Comparison of ENCODE assay signal across 21 cellular contexts in the genomic region with DNA sequence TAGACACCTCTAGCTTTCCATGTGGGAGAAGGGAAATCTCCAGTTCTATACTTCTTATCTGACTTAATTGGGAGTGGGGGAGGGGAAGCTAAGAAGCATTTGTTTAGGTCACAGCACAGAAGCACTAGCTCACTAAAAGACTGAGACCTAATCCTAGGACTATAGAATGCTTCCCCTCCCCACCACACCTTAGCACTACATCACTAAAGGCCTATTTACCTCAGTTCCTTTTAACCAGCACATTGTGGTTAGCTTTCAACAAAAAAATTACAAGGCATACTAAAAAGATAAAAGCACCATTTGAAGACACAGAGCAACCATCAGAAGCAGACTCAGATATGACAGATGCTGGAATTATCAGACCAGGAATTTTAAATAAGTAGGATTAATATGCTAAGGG. TPM values are rescaled to one million over a fixed set of nuclear protein-coding genes. Genes with fewer than 3 reads are reported as not detected.
DNase-seq lines count a peak whose midpoint lies in the region; ATAC-seq, FAIRE-seq and TF ChIP-seq lines count a peak whose summit lies in the region.
"Had no signal": no experiment of that assay in that cellular context is flagged by ENCODE, and none has a peak within 500 bp of the region (broad histone marks: within the 10 kb centered on the region; RNA-seq: fewer than 3 reads in every experiment).

No MANE protein-coding gene starts in this region.

- CTCF ChIA-PET in GM12878 (lab: Yijun Ruan, JAX): no interaction called here

- ATAC-seq in GM23338: no peak
- no peak for ATAC-seq in GM12878
- no peak for ATAC-seq in stimulated activated naive B cell treated with anti-CD40 and anti-IgM and Interleukin-4, amounts not matched to agents 10 μg/mL and 1 μg/mL and 100 μg/mL, for 72 hours (replicated peaks)
- no peak for ATAC-seq in activated naive CD4-positive, alpha-beta T cell treated with anti-CD3 and anti-CD28 coated beads, Interleukin-2, amount 50 U/mL, for 72 hours
- ATAC-seq: HCT116 had no signal

- POLR2A ChIA-PET in GM12878 (lab: Charles Lee): interaction anchor here (1.1 kb wide), 1 partner anchor 15 kb away, joined by 3 read pairs; no protein-coding TSS in a partner anchor

- RAD21 ChIA-PET in GM12878 (lab: Charles Lee; ENCODE audit: unreplicated experiment): no interaction called here

- peaks cover 37% of the 10 kb centered on the region for H3K36me3 Mint-ChIP-seq in GM23338 (ENCODE audit: low read depth)
- peaks cover 38 to 61% of the 10 kb centered on the region in 2 donors for H3K36me3 Mint-ChIP-seq in stimulated activated naive B cell treated with anti-CD40 and anti-IgM and Interleukin-4, amounts not matched to agents 10 μg/mL and 1 μg/mL and 100 μg/mL, for 72 hours
- peaks cover 22 to 49% of the 10 kb centered on the region in 2 donors for H3K36me3 Mint-ChIP-seq in activated naive CD4-positive, alpha-beta T cell treated with anti-CD3 and anti-CD28 coated beads, Interleukin-2, amount 50 U/mL, for 72 hours

- no peak overlapping the region for H3K9ac ChIP-seq in GM12878 (ENCODE audit: control insufficient read depth, insufficient read depth, low read length)
- H3K9ac ChIP-seq: BLaER1 treated with 17β-estradiol and CSF1 and Interleukin-3, amounts not matched to agents 10 nM and 100 nM had no signal

- no TSS peak for BruUV-seq in GM12878 (replicated peaks; lab: Mats Ljungman, UMichigan)

- in situ Hi-C loops in GM12878 (cut with MboI): no loop called here

- no peaks in the 10 kb centered on the region for H3K79me2 ChIP-seq in GM23338 (replicated peaks; ENCODE audit: insufficient read depth)
- no peaks in the 10 kb centered on the region for H3K79me2 ChIP-seq in GM12878 (ENCODE audit: control insufficient read depth, insufficient read depth, low read length)

- H3K4me1 ChIP-seq in GM23338 (ENCODE audit: insufficient read depth): no peaks in the 10 kb centered on the region
- H3K4me1 ChIP-seq in GM12878 (ENCODE audit: control insufficient read depth, insufficient read depth, low read length): no peaks in the 10 kb centered on the region

- H3K9me2 ChIP-seq in GM23338 (ENCODE audit: insufficient read depth): no peaks in the 10 kb centered on the region

- FAIRE-seq in GM12878 (lab: Jason Lieb, UNC): no peak
- FAIRE-seq: HTR-8/SVneo had no signal

- H3K36me3 ChIP-seq in GM23338 (ENCODE audit: insufficient read depth) (peaks cover 12% of the 10 kb centered on the region; the same call in 1 of the 2 replicates), GM12878 (ENCODE audit: control insufficient read depth in 2 of 2, insufficient read depth in 2 of 2, low read length in 1 of 2) (no peaks in the 10 kb centered on the region)

- no peaks in the 10 kb centered on the region for H3F3A ChIP-seq in GM23338 (replicated peaks; ENCODE audit: low read depth)

- H3K27me3 Mint-ChIP-seq in GM23338 (ENCODE audit: insufficient read depth, low read depth, poor library complexity): no peaks in the 10 kb centered on the region
- H3K27me3 Mint-ChIP-seq in stimulated activated naive B cell treated with anti-CD40 and anti-IgM and Interleukin-4, amounts not matched to agents 10 μg/mL and 1 μg/mL and 100 μg/mL, for 72 hours: no peaks in the 10 kb centered on the region
- H3K27me3 Mint-ChIP-seq: B cell; CD8-positive, alpha-beta memory T cell had no signal

- TF ChIP-seq RAD21 in GM12878 (IDR thresholded peaks at IDR 0.05; ENCODE audit: insufficient read depth, low read depth, low read length): no peak

- no peak for TF ChIP-seq EP300 in GM12878 (IDR thresholded peaks at IDR 0.05; ENCODE audit: borderline replicate concordance in 1 of 2, control insufficient read depth in 1 of 2, low read depth in 2 of 2, low read length in 2 of 2)

- H3K4me2 ChIP-seq in GM23338 (no peak overlapping the region), GM12878 (ENCODE audit: control insufficient read depth, insufficient read depth) (no peak overlapping the region)
- H3K4me2 ChIP-seq: BLaER1 treated with 17β-estradiol and CSF1 and Interleukin-3, amounts not matched to agents 10 nM and 100 nM had no signal

- H3K4me3 ChIP-seq in GM23338 (no peak overlapping the region), GM12878 (no peak overlapping the region)
- H3K4me3 ChIP-seq: BLaER1 treated with 17β-estradiol and CSF1 and Interleukin-3, amounts not matched to agents 10 nM and 100 nM had no signal

- H3K27ac Mint-ChIP-seq in GM23338: no peak overlapping the region
- peak overlapping the region; percentile 16 for H3K27ac Mint-ChIP-seq in stimulated activated naive B cell treated with anti-CD40 and anti-IgM and Interleukin-4, amounts not matched to agents 10 μg/mL and 1 μg/mL and 100 μg/mL, for 72 hours
- H3K27ac Mint-ChIP-seq in activated naive CD4-positive, alpha-beta T cell treated with anti-CD3 and anti-CD28 coated beads, Interleukin-2, amount 50 U/mL, for 72 hours: no peak overlapping the region
- H3K27ac Mint-ChIP-seq: B cell; CD8-positive, alpha-beta memory T cell; HFFc6 had no signal

- SMC1A ChIA-PET in GM12878 (lab: Charles Lee; ENCODE audit: uncharacterized antibody, unreplicated experiment): interaction anchor here (0.6 to 1.6 kb wide), 8 partner anchors 9 to 600 kb away, joined by 3 to 4 read pairs (median 3); no protein-coding TSS in a partner anchor

- no peaks in the 10 kb centered on the region for H3K9me3 ChIP-seq in GM12878 (replicated peaks; ENCODE audit: control insufficient read depth, insufficient read depth, low read length)

- DNase-seq in GM23338 (ENCODE audit: low spot score): peak; percentile 16
- DNase-seq in NCI-H524 treated with DMSO at 0.1 percent for 48 hours (lab: John Stamatoyannopoulos, UW): peak; percentile 2
- DNase-seq in GM12878 (ENCODE audit: low read depth, low spot score): no peak
- no peak for DNase-seq in stimulated activated naive B cell treated with anti-CD40 and anti-IgM and Interleukin-4, amounts not matched to agents 10 μg/mL and 1 μg/mL and 100 μg/mL, for 72 hours
- no peak for DNase-seq in foreskin melanocyte
- DNase-seq in mucosa of gallbladder (ENCODE audit: low spot score): no peak
- DNase-seq in activated naive CD4-positive, alpha-beta T cell treated with anti-CD3 and anti-CD28 coated beads, Interleukin-2, amount 50 U/mL, for 72 hours (ENCODE audit: low spot score in 2 of 2): no peak
- DNase-seq: CD8-positive, alpha-beta memory T cell; COR-L47; DMS153; DMS79; GF-D8; H7; HFFc6; IMR-90; KG1 had no signal

- no peak overlapping the region for H3K4me3 Mint-ChIP-seq in GM23338
- no peak overlapping the region for H3K4me3 Mint-ChIP-seq in stimulated activated naive B cell treated with anti-CD40 and anti-IgM and Interleukin-4, amounts not matched to agents 10 μg/mL and 1 μg/mL and 100 μg/mL, for 72 hours
- H3K4me3 Mint-ChIP-seq: B cell; CD8-positive, alpha-beta memory T cell; HFFc6 had no signal

- H3K27me3 ChIP-seq in GM23338 (ENCODE audit: insufficient read depth) (no peaks in the 10 kb centered on the region), GM12878 (replicated peaks in 1 of 2; ENCODE audit: control insufficient read depth in 2 of 2, insufficient read depth in 2 of 2, low read length in 1 of 2) (no peaks in the 10 kb centered on the region)
- H3K27me3 ChIP-seq: BLaER1 treated with 17β-estradiol and CSF1 and Interleukin-3, amounts not matched to agents 10 nM and 100 nM had no signal

- no peak overlapping the region for H3K27ac ChIP-seq in GM23338 (ENCODE audit: low read depth)
- no peak overlapping the region for H3K27ac ChIP-seq in GM12878 (ENCODE audit: control insufficient read depth, insufficient read depth)
- H3K27ac ChIP-seq: BLaER1 treated with 17β-estradiol and CSF1 and Interleukin-3, amounts not matched to agents 10 nM and 100 nM had no signal

- H4K20me1 ChIP-seq in GM23338 (replicated peaks; ENCODE audit: insufficient read depth) (no peaks in the 10 kb centered on the region), GM12878 (ENCODE audit: control insufficient read depth, insufficient read depth) (no peaks in the 10 kb centered on the region)
- H4K20me1 ChIP-seq: BLaER1 treated with 17β-estradiol and CSF1 and Interleukin-3, amounts not matched to agents 10 nM and 100 nM had no signal

- TF ChIP-seq CTCF in GM23338 (conservative IDR thresholded peaks at IDR 0.05; ENCODE audit: low read depth in 2 of 2) (no peak), GM12878 (IDR thresholded peaks at IDR 0.05 in 2 of 3, conservative IDR thresholded peaks at IDR 0.05 in 1 of 3; ENCODE audit: control insufficient read depth in 2 of 3, extremely low read depth in 1 of 3, insufficient read depth in 1 of 3, low read depth in 3 of 3, low read length in 3 of 3) (no peak)

- H2AFZ ChIP-seq in GM23338 (no peak overlapping the region), GM12878 (ENCODE audit: control insufficient read depth, low read depth, low read length) (no peak overlapping the region)

- no peaks in the 10 kb centered on the region for H3K4me1 Mint-ChIP-seq in GM23338
- peaks cover 2 to 3% of the 10 kb centered on the region in 2 donors for H3K4me1 Mint-ChIP-seq in stimulated activated naive B cell treated with anti-CD40 and anti-IgM and Interleukin-4, amounts not matched to agents 10 μg/mL and 1 μg/mL and 100 μg/mL, for 72 hours
- H3K4me1 Mint-ChIP-seq: B cell had no signal

- peaks cover 26% of the 10 kb centered on the region for H3K9me3 Mint-ChIP-seq in GM23338
- H3K9me3 Mint-ChIP-seq in stimulated activated naive B cell treated with anti-CD40 and anti-IgM and Interleukin-4, amounts not matched to agents 10 μg/mL and 1 μg/mL and 100 μg/mL, for 72 hours: peaks cover 5 to 16% of the 10 kb centered on the region in 2 donors
- peaks cover 15 to 28% of the 10 kb centered on the region in 2 donors for H3K9me3 Mint-ChIP-seq in activated naive CD4-positive, alpha-beta T cell treated with anti-CD3 and anti-CD28 coated beads, Interleukin-2, amount 50 U/mL, for 72 hours
- H3K9me3 Mint-ChIP-seq: HFFc6 had no signal

- intact Hi-C loops in GM12878 (cut with micrococcal nuclease; ENCODE audit: unreplicated experiment): no loop called here

- no peak for TF ChIP-seq POLR2A in GM12878 (IDR thresholded peaks at IDR 0.05; ENCODE audit: low read depth, low read length)

RNA-seq across cellular contexts. Expression of a gene that starts 53.8 kb away (rescaled TPM):
- total RNA-seq in GM23338 (2014; rRNA removed; shearing (Covaris generic)): 1.8 and 2.5 TPM in 2 replicates
- polyA plus RNA-seq in GM23338 (2016; fragmentation: Nextera tagmentation; extraction: Ambion mirVana) (0.60 and 0.61 TPM in 2 replicates), GM12878 (2011; rRNA removed) (not detected in 2 replicates), GM12878 (2014; fragmentation: Illumina TruSeq; extraction: Trizol) (not detected in 2 replicates), GM12878 (2014; fragmentation: Nextera tagmentation; extraction: Ambion mirVana) (not detected), GM12878 (2014; rRNA removed) (not detected in 2 replicates), GM12878 (2016; fragmentation: Nextera tagmentation; extraction: Ambion mirVana) (not detected)
- total RNA-seq in GM12878 (2013; cell fraction: nucleolus; rRNA removed): not detected in 2 replicates
- total RNA-seq in GM12878 (2014; rRNA removed) (not detected in 2 replicates), GM12878 (2014; rRNA removed; fragmentation: Illumina TruSeq; extraction: Trizol) (not detected in 2 replicates), GM12878 (2021) (0.08 TPM in 1 of 2 replicates, not detected in the other), mucosa of gallbladder (346 TPM)
- polyA plus RNA-seq in GM12878 (2011; ENCODE audit: low read depth): not detected
- 0.02 TPM in 1 of 2 replicates, not detected in the other for polyA plus RNA-seq in GM12878 (2011; cell fraction: cytosol; rRNA removed)
- polyA plus RNA-seq in GM12878 (2011; cell fraction: nucleus; rRNA removed): 0.04 TPM in 2 replicates
- polyA plus RNA-seq in GM12878 (2012): 0.07 TPM in 1 of 2 replicates, not detected in the other
- not detected in 2 replicates for polyA minus RNA-seq in GM12878 (2011; rRNA and poly(A)+ RNA removed)
- not detected in 2 replicates for polyA minus RNA-seq in GM12878 (2011; cell fraction: cytosol; rRNA and poly(A)+ RNA removed)
- 0.10 and 0.12 TPM in 2 replicates for polyA minus RNA-seq in GM12878 (2011; cell fraction: nucleus; rRNA and poly(A)+ RNA removed)
- not detected for total RNA-seq in activated naive CD4-positive, alpha-beta T cell treated with anti-CD3 and anti-CD28 coated beads, Interleukin-2, amount 50 U/mL, for 72 hours
- total RNA-seq: A172; B cell; CD8-positive, alpha-beta memory T cell; HFFc6; IMR-90 had no signal
- polyA plus RNA-seq: CD8-positive, alpha-beta memory T cell; IMR-90 had no signal

Comparison
In these comparisons a context has a peak if more than half of its experiments do, and no peak if none do; other contexts are left out.
1. DNase-seq: peak in GM23338 (single experiment) and NCI-H524 treated with DMSO at 0.1 percent for 48 hours (single experiment); none in GM12878 (single experiment), stimulated activated naive B cell treated with anti-CD40 and anti-IgM and Interleukin-4, amounts not matched to agents 10 μg/mL and 1 μg/mL and 100 μg/mL, for 72 hours (single experiment), foreskin melanocyte (single experiment), mucosa of gallbladder (single experiment) and activated naive CD4-positive, alpha-beta T cell treated with anti-CD3 and anti-CD28 coated beads, Interleukin-2, amount 50 U/mL, for 72 hours (0 of 2).
2. RNA of a gene that starts 53.8 kb away (total RNA-seq): 346 TPM in mucosa of gallbladder (single experiment); 1.8 to 2.5 TPM in GM23338, not detected in activated naive CD4-positive, alpha-beta T cell treated with anti-CD3 and anti-CD28 coated beads, Interleukin-2, amount 50 U/mL, for 72 hours and 0.08 TPM in GM12878; every median in the first group is over 10 times any median in the second.